9 cellular contexts compared by ENCODE assay signal in the genomic region with DNA sequence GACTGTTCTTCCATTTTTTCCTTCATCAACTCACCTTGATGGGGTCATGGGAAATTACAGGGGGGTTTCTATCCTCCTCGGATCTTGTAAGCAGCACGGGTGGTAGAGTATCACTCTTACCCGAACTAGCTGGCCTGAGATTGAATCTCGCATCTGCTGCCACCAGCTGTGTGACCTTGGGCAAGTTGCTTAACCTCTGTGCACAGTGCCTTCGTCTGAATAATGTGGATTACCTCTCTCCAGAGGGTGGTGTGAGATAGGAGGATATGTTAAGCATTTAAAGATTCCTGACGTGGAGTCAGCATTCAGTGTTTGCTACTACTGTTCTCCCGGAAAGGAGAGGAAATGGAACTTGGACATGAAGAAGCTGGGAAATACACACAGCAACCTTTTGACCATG. TPM values are rescaled to one million over a fixed set of nuclear protein-coding genes. Genes with fewer than 3 reads are reported as not detected.
DNase-seq lines count a peak whose midpoint lies in the region; ATAC-seq and TF ChIP-seq lines count a peak whose summit lies in the region.
"Had no signal": no experiment of that assay in that cellular context is flagged by ENCODE, and none has a peak within 500 bp of the region (broad histone marks: within the 10 kb centered on the region; RNA-seq: fewer than 3 reads in every experiment).

No MANE protein-coding gene starts in this region.

- no peaks in the 10 kb centered on the region for H3K27me3 Mint-ChIP-seq in central memory CD8-positive, alpha-beta T cell

- CTCF ChIA-PET in AG04450 (lab: Charles Lee): no interaction called here

- H3K27me3 ChIP-seq in AG04450 (ENCODE audit: control insufficient read depth, insufficient read depth, low read length) (no peaks in the 10 kb centered on the region), neutrophil (no peaks in the 10 kb centered on the region)

- H3K27ac Mint-ChIP-seq in central memory CD8-positive, alpha-beta T cell (ENCODE audit: low read depth): peak overlapping the region; percentile 67
- H3K27ac Mint-ChIP-seq: nephron had no signal

- peak overlapping the region; percentile 73 for H3K4me3 Mint-ChIP-seq in central memory CD8-positive, alpha-beta T cell
- H3K4me3 Mint-ChIP-seq: nephron had no signal

- no peak for DNase-seq in AG04450 (ENCODE audit: low read depth, low spot score)
- no peak for DNase-seq in central memory CD8-positive, alpha-beta T cell (ENCODE audit: low spot score in 2 of 2)
- no peak for DNase-seq in NCI-H226
- DNase-seq in NCI-H2227 (lab: John Stamatoyannopoulos, UW; ENCODE audit: unreplicated experiment): no peak
- no peak for DNase-seq in NCI-H146 treated with DMSO at 0.1 percent for 48 hours (lab: John Stamatoyannopoulos, UW; ENCODE audit: unreplicated experiment)

- no peaks in the 10 kb centered on the region for H3K9me3 Mint-ChIP-seq in central memory CD8-positive, alpha-beta T cell
- H3K9me3 Mint-ChIP-seq: nephron had no signal

- H3K9me3 ChIP-seq in AG04450 (ENCODE audit: control insufficient read depth, insufficient read depth, low read length): no peaks in the 10 kb centered on the region; the same call in 1 of the 2 replicates
- H3K9me3 ChIP-seq in KOPT-K1 (ENCODE audit: insufficient read depth, low read length, poor library complexity, severe bottlenecking): no peaks in the 10 kb centered on the region
- H3K9me3 ChIP-seq in neutrophil: no peaks in the 10 kb centered on the region

- peaks cover 57% of the 10 kb centered on the region for H3K36me3 Mint-ChIP-seq in central memory CD8-positive, alpha-beta T cell (ENCODE audit: insufficient read depth)

- TF ChIP-seq CTCF in AG04450 (IDR thresholded peaks at IDR 0.05; ENCODE audit: low read depth, low read length) (no peak), neutrophil (IDR thresholded peaks at IDR 0.05) (no peak)

- ATAC-seq in central memory CD8-positive, alpha-beta T cell (replicated peaks; ENCODE audit: extremely low read depth, poor library complexity, severe bottlenecking): no peak
- no peak for ATAC-seq in GM21576 (IDR thresholded peaks at IDR 0.05; ENCODE audit: unreplicated experiment)

- POLR2A ChIA-PET in AG04450 (lab: Yijun Ruan, JAX): interaction anchor here (0.7 to 1.3 kb wide), 2 partner anchors 25 to 28 kb away, joined by 3 read pairs; a partner anchor contains a TSS

- H3K36me3 ChIP-seq in KOPT-K1 (ENCODE audit: insufficient read depth, low read length) (peaks cover 73% of the 10 kb centered on the region), neutrophil (peaks cover 90% of the 10 kb centered on the region)

- H3K4me3 ChIP-seq in AG04450 (ENCODE audit: low read depth, low read length) (no peak overlapping the region), neutrophil (ENCODE audit: low read depth in 1 of 2, low read length in 1 of 2) (peak overlapping the region in 1 of 2 experiments; percentile 24)

- H3K4me1 Mint-ChIP-seq in central memory CD8-positive, alpha-beta T cell: peaks cover 81% of the 10 kb centered on the region

- H3K27ac ChIP-seq in AG04450 (ENCODE audit: low read depth, low read length): peak overlapping the region; percentile 21
- peak overlapping the region; percentile 57 for H3K27ac ChIP-seq in KOPT-K1 (ENCODE audit: low read depth, low read length, poor library complexity, severe bottlenecking)
- peak overlapping the region; percentile 93 for H3K27ac ChIP-seq in neutrophil

- H3K4me1 ChIP-seq in neutrophil (ENCODE audit: control insufficient read depth in 1 of 2, insufficient read depth in 1 of 2, low read depth in 1 of 2, low read length in 1 of 2): peaks cover 96 to 98% of the 10 kb centered on the region in 2 experiments

RNA-seq across cellular contexts. Expression of a gene that starts 24.4 kb away (rescaled TPM):
- 181 and 222 TPM in 2 replicates for polyA plus RNA-seq in AG04450 (2011; rRNA removed)
- polyA minus RNA-seq in AG04450 (2011; rRNA and poly(A)+ RNA removed): 263 and 288 TPM in 2 replicates

RNA-seq across cellular contexts. Expression of a gene that starts 40.8 kb away (rescaled TPM):
- polyA plus RNA-seq in AG04450 (2011; rRNA removed): 2,769 and 3,155 TPM in 2 replicates
- 380 and 454 TPM in 2 replicates for polyA minus RNA-seq in AG04450 (2011; rRNA and poly(A)+ RNA removed)

Comparison
In these comparisons a context has a peak if more than half of its experiments do, and no peak if none do; other contexts are left out.
1. H3K27ac ChIP-seq: peak in every context shown above with its lines; median percentile 93 in neutrophil; 57 in KOPT-K1; 21 in AG04450.